In genomic region chrX:39874202-39874816, GRCh38 we compare ENCODE assay signal across 9 cellular contexts.
DNase-seq lines count a peak whose midpoint lies in the region; ATAC-seq and TF ChIP-seq lines count a peak whose summit lies in the region.
"Had no signal": no experiment of that assay in that cellular context is flagged by ENCODE, and none has a peak within 500 bp of the region (broad histone marks: within the 10 kb centered on the region; RNA-seq: fewer than 3 reads in every experiment).

No MANE protein-coding gene starts in this region.

- H3K4me1 Mint-ChIP-seq in activated naive CD8-positive, alpha-beta T cell treated with anti-CD3 and anti-CD28 coated beads, Interleukin-2, amount 50 U/mL, for 24 hours = peaks cover 47% of the 10 kb centered on the region

- intact Hi-C loops in Right ventricle myocardium superior (cut with DNase I) = no loop called here

- in situ Hi-C loops in GM13977 (cut with MboI; ENCODE audit: low pct_unique_long_range_greater_than_20kb, low sequenced_read_pairs, unreplicated experiment) = no loop called here

- ATAC-seq in GM21515 (IDR thresholded peaks at IDR 0.05; ENCODE audit: unreplicated experiment) (peak; percentile 93), HG03521 (IDR thresholded peaks at IDR 0.05; ENCODE audit: unreplicated experiment) (peak; percentile 89), Right ventricle myocardium superior (ENCODE audit: poor library complexity) (no peak)
- ATAC-seq in activated naive CD8-positive, alpha-beta T cell treated with anti-CD3 and anti-CD28 coated beads, Interleukin-2, amount 50 U/mL, for 24 hours = peak; percentile 86

- peak overlapping the region; percentile 32 for H3K4me3 Mint-ChIP-seq in activated naive CD8-positive, alpha-beta T cell treated with anti-CD3 and anti-CD28 coated beads, Interleukin-2, amount 50 U/mL, for 24 hours

- no peaks in the 10 kb centered on the region for H3K36me3 Mint-ChIP-seq in activated naive CD8-positive, alpha-beta T cell treated with anti-CD3 and anti-CD28 coated beads, Interleukin-2, amount 50 U/mL, for 24 hours (ENCODE audit: low read depth)

- no peaks in the 10 kb centered on the region for H3K9me3 Mint-ChIP-seq in activated naive CD8-positive, alpha-beta T cell treated with anti-CD3 and anti-CD28 coated beads, Interleukin-2, amount 50 U/mL, for 24 hours

- peak overlapping the region; percentile 82 for H3K27ac Mint-ChIP-seq in activated naive CD8-positive, alpha-beta T cell treated with anti-CD3 and anti-CD28 coated beads, Interleukin-2, amount 50 U/mL, for 24 hours

- TF ChIP-seq CTCF in GM13977 (IDR thresholded peaks at IDR 0.05; ENCODE audit: extremely low read depth, insufficient read depth, missing control alignments) = no peak

- DNase-seq in GM13977 (ENCODE audit: low spot score) (peak; percentile 71), Right ventricle myocardium superior (no peak), NCI-H1105 (lab: John Stamatoyannopoulos, UW) (no peak), NCI-H1048 (lab: John Stamatoyannopoulos, UW) (no peak), HuH-7.5 (ENCODE audit: low spot score) (no peak)
- DNase-seq in activated naive CD8-positive, alpha-beta T cell treated with anti-CD3 and anti-CD28 coated beads, Interleukin-2, amount 50 U/mL, for 24 hours = peak; percentile 53
- DNase-seq: cortex of kidney had no signal

- peaks cover 7% of the 10 kb centered on the region for H3K27me3 Mint-ChIP-seq in activated naive CD8-positive, alpha-beta T cell treated with anti-CD3 and anti-CD28 coated beads, Interleukin-2, amount 50 U/mL, for 24 hours

Comparison
In these comparisons a context has a peak if more than half of its experiments do, and no peak if none do; other contexts are left out.
1. DNase-seq: peak in GM13977 (single experiment) and activated naive CD8-positive, alpha-beta T cell treated with anti-CD3 and anti-CD28 coated beads, Interleukin-2, amount 50 U/mL, for 24 hours (single experiment); none in Right ventricle myocardium superior (single experiment), NCI-H1105 (single experiment), NCI-H1048 (single experiment) and HuH-7.5 (single experiment).